Comparison of ENCODE assay signal across 1 cellular context in the genomic region with DNA sequence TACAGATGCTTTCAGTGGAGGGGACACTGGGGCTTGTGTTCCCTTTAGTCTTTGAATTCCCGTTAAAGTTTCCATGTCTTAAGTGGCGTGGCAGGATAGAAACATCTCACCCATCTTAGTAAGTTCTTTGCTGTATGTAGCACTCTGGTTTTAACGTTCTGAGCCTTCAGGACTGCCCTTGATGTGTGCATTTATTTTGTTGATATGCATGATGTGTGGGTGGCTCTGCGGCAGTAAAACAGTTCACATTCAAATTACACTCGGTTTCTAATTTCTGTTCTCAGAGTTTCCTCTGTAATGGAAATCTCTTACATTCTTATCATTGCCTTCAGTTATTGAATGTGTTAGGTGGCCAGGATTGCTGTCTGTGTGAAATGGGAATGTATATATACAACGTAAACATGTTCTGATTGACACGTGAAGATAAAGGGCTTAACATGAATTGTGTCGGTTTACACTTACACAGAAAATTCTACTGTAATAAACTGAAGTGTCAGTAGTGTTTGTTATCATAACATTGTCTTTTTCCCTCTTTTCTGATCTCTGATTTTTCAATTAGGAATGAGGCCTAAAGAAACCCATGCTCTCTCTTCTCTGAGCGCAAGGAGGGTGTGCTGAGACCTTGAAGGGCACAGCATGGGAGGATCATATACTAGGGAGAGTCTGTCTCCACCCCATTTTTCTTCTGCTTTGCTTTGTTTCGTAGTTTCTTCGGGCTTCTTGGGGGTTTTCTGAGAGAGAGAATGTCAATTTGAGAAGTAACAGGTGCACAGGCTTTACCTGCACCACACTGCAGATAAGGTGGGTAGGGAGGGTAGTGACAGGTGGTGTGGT.
TF ChIP-seq lines count a peak whose summit lies in the region.

No MANE protein-coding gene starts in this region.

TF ChIP-seq in H1, 55 proteins besides CTCF, POLR2A, EP300 and RAD21:
- TF ChIP-seq PHF8 (conservative IDR thresholded peaks at IDR 0.05; ENCODE audit: low read depth, low read length) (no peak), RFX5 (IDR thresholded peaks at IDR 0.05; ENCODE audit: borderline replicate concordance, low read depth, low read length) (no peak), SP2 (IDR thresholded peaks at IDR 0.05; ENCODE audit: low read length) (no peak), CHD2 (IDR thresholded peaks at IDR 0.05; ENCODE audit: low read length) (no peak), BACH1 (IDR thresholded peaks at IDR 0.05; ENCODE audit: low read length) (no peak), TAF1 (IDR thresholded peaks at IDR 0.05; ENCODE audit: low read depth, low read length) (no peak), CHD1 (IDR thresholded peaks at IDR 0.05; ENCODE audit: low read depth, low read length) (no peak), KDM5A (IDR thresholded peaks at IDR 0.05; ENCODE audit: low read length) (no peak), EZH2 (IDR thresholded peaks at IDR 0.05; ENCODE audit: low read depth, low read length, severe bottlenecking) (no peak), ASH2L (IDR thresholded peaks at IDR 0.05; ENCODE audit: low read length) (no peak), RNF2 (IDR thresholded peaks at IDR 0.05; ENCODE audit: borderline replicate concordance, low read depth, low read length, missing control alignments, poor library complexity, severe bottlenecking) (no peak), GTF2F1 (IDR thresholded peaks at IDR 0.05; ENCODE audit: borderline replicate concordance, low read depth, low read length) (no peak)
- TF ChIP-seq, protein P1, sequence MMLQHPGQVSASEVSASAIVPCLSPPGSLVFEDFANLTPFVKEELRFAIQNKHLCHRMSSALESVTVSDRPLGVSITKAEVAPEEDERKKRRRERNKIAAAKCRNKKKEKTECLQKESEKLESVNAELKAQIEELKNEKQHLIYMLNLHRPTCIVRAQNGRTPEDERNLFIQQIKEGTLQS (IDR thresholded peaks at IDR 0.05; ENCODE audit: insufficient read depth, low read depth, low read length) = no peak
- TF ChIP-seq, protein P2, sequence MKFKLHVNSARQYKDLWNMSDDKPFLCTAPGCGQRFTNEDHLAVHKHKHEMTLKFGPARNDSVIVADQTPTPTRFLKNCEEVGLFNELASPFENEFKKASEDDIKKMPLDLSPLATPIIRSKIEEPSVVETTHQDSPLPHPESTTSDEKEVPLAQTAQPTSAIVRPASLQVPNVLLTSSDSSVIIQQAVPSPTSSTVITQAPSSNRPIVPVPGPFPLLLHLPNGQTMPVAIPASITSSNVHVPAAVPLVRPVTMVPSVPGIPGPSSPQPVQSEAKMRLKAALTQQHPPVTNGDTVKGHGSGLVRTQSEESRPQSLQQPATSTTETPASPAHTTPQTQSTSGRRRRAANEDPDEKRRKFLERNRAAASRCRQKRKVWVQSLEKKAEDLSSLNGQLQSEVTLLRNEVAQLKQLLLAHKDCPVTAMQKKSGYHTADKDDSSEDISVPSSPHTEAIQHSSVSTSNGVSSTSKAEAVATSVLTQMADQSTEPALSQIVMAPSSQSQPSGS (IDR thresholded peaks at IDR 0.05; ENCODE audit: low read length) = no peak
TF ChIP-seq in H1: peak in this region for 0.
